15 cellular contexts compared by ENCODE assay signal in the genomic region with DNA sequence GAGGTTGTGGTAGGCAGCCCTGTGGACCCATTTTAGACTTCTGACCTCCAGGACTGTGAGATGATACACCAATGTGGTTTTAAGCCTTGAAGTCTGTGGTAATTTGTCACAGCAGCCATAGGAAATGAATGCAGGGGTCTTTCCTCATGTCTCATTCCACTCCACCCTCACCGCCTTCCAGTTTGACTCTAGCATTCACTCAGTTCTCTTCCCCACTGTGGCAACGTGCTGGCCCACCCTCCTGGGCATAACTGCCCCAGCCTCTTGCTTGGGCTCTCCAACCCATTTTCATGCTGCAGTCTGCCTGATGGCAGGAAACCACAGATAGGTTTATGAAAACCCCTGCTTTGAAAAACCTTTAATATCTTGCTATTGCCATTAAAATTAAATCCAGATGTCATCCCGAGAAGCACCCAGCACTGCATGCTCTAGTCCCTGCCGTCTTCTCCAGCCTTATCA.
DNase-seq lines count a peak whose midpoint lies in the region; ATAC-seq and TF ChIP-seq lines count a peak whose summit lies in the region.
"Had no signal": no experiment of that assay in that cellular context is flagged by ENCODE, and none has a peak within 500 bp of the region (broad histone marks: within the 10 kb centered on the region; RNA-seq: fewer than 3 reads in every experiment).

No MANE protein-coding gene starts in this region.

- DNase-seq in activated T-cell treated with anti-CD3 and anti-CD28 coated beads, Interleukin-2, amount 50 U/mL, for 48 hours, result peak; percentile 42 to 53
- DNase-seq in activated T-cell treated with anti-CD3 and anti-CD28 coated beads, Interleukin-2, amount 50 U/mL, for 1 hour, result no peak
- DNase-seq in HFF-Myc (ENCODE audit: extremely low read depth, low read depth) (peak; percentile 15), hippocampal formation (lab: John Stamatoyannopoulos, UW) (no peak), NCI-H446 (lab: John Stamatoyannopoulos, UW) (no peak)
- peak; percentile 33 for DNase-seq in stimulated activated naive CD8-positive, alpha-beta T cell treated with anti-CD3 and anti-CD28 coated beads, Interleukin-15, Interleukin-2, amounts not matched to agents 100 U/mL and 50 U/mL, for 24 hours
- DNase-seq: IMR-90, left colon, NCI-H1092 treated with DMSO at 0.1 percent for 48 hours, ovary had no signal

- no peak for TF ChIP-seq CTCF in HFF-Myc (IDR thresholded peaks at IDR 0.05; ENCODE audit: low read depth, low read length, missing control alignments)
- TF ChIP-seq CTCF in VCaP (conservative IDR thresholded peaks at IDR 0.05), result no peak

- peak overlapping the region; percentile 98 for H3K27ac ChIP-seq in VCaP
- H3K27ac ChIP-seq: coronary artery, hepatocyte, ovary had no signal

- ATAC-seq in stimulated activated naive CD8-positive, alpha-beta T cell treated with anti-CD3 and anti-CD28 coated beads, Interleukin-15, Interleukin-2, amounts not matched to agents 100 U/mL and 50 U/mL, for 24 hours, result peak; percentile 83
- no peak for ATAC-seq in GM21447 (IDR thresholded peaks at IDR 0.05; ENCODE audit: unreplicated experiment)
- ATAC-seq: left colon had no signal

- H3K4me3 ChIP-seq in HFF-Myc (replicated peaks; ENCODE audit: low read depth, low read length), result no peak overlapping the region
- H3K4me3 ChIP-seq: coronary artery, hepatocyte, ovary, smooth muscle cell had no signal

Comparison
In these comparisons a context has a peak if more than half of its experiments do, and no peak if none do; other contexts are left out.
1. DNase-seq: peak in activated T-cell treated with anti-CD3 and anti-CD28 coated beads, Interleukin-2, amount 50 U/mL, for 48 hours (2 of 2), HFF-Myc (single experiment) and stimulated activated naive CD8-positive, alpha-beta T cell treated with anti-CD3 and anti-CD28 coated beads, Interleukin-15, Interleukin-2, amounts not matched to agents 100 U/mL and 50 U/mL, for 24 hours (single experiment); none in activated T-cell treated with anti-CD3 and anti-CD28 coated beads, Interleukin-2, amount 50 U/mL, for 1 hour (single experiment), hippocampal formation (0 of 2) and NCI-H446 (0 of 2).